In the genomic region with DNA sequence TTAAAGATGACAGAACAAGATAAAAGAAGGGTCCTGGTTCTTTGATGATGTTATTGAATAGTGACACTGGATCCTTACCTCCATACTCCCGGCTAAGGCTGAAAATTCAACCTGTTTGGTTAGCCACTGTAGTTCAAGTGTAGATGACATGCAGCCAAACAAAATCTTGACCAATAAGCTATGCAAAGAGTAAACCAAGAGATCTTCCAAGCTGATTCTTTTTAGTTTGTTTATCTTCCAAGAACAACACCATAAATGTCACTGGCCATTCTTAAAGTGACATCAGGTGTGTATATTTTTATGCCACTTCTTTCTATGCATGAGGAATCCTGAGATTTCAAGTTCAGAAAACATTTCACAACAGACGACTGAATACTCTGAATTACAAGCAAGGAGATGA, we compare ENCODE assay signal across 25 cellular contexts.
"Had no signal": no experiment of that assay in that cellular context is flagged by ENCODE, and none has a peak within 500 bp of the region (broad histone marks: within the 10 kb centered on the region; RNA-seq: fewer than 3 reads in every experiment).

No MANE protein-coding gene starts in this region.

- DNase-seq: colonic mucosa; effector CD8-positive, alpha-beta T cell; endodermal cell; foreskin melanocyte; glutamatergic neuron; heart right ventricle; hypothalamus; immature natural killer cell; islet precursor cell; left lung; mesendoderm; naive thymus-derived CD8-positive, alpha-beta T cell; nephron progenitor cell; nucleus accumbens; posterior cingulate gyrus; psoas muscle; right cardiac atrium; stimulated activated CD4-positive, alpha-beta T cell treated with anti-CD3 and anti-CD28 coated beads, Interleukin-15, amount 100 ng/mL, for 24 hours; stimulated activated CD4-positive, alpha-beta T cell treated with anti-CD3 and anti-CD28 coated beads, Interleukin-2, amount 100 ng/mL, for 48 hours; stimulated activated naive B cell treated with anti-CD40 and anti-IgM and Interleukin-4, amounts not matched to agents 10 μg/mL and 1 μg/mL and 100 μg/mL, for 72 hours; transverse colon had no signal

- H3K9me3 ChIP-seq: colonic mucosa, esophagus muscularis mucosa, psoas muscle, thoracic aorta, transverse colon, vagina had no signal

- H3K4me1 ChIP-seq: colonic mucosa, heart right ventricle, left lung, psoas muscle, transverse colon, vagina had no signal

- H3K36me3 ChIP-seq: colonic mucosa, esophagus muscularis mucosa, heart right ventricle, left lung, thoracic aorta, transverse colon, vagina had no signal

- ATAC-seq: heart right ventricle; left lung; naive thymus-derived CD8-positive, alpha-beta T cell; psoas muscle; right cardiac atrium; stimulated activated naive B cell treated with anti-CD40 and anti-IgM and Interleukin-4, amounts not matched to agents 10 μg/mL and 1 μg/mL and 100 μg/mL, for 72 hours had no signal

- H3K27me3 ChIP-seq: colonic mucosa, esophagus muscularis mucosa, heart right ventricle, left lung, transverse colon, vagina had no signal

- H3K4me3 ChIP-seq: colonic mucosa, esophagus muscularis mucosa, heart right ventricle, left lung, psoas muscle, skin epidermis, thoracic aorta, transverse colon, vagina had no signal

- H3K27ac ChIP-seq: colonic mucosa, esophagus muscularis mucosa, heart right ventricle, left lung, psoas muscle, skin epidermis, thoracic aorta, transverse colon, vagina had no signal
